In genomic region chr7:110940756-110941155, GRCh38 we compare ENCODE assay signal across 17 cellular contexts.
DNase-seq lines count a peak whose midpoint lies in the region; ATAC-seq and TF ChIP-seq lines count a peak whose summit lies in the region.
"Had no signal": no experiment of that assay in that cellular context is flagged by ENCODE, and none has a peak within 500 bp of the region (broad histone marks: within the 10 kb centered on the region; RNA-seq: fewer than 3 reads in every experiment).

No MANE protein-coding gene starts in this region.

- DNase-seq in SK-N-SH (no peak), amniotic epithelial cell (ENCODE audit: low read depth) (peak; percentile 17), foreskin keratinocyte (peak in 1 of 2 donors; percentile 22), osteoblast (ENCODE audit: insufficient read length, low spot score, missing footprints) (peak; percentile 15), RKO (ENCODE audit: low spot score) (no peak), DMS79 treated with DMSO at 0.1 percent for 48 hours (lab: John Stamatoyannopoulos, UW) (no peak), right lobe of liver (no peak)
- DNase-seq: Calu3; CD4-positive, alpha-beta memory T cell; DND-41; GDM1; HCEC 1CT had no signal

- H3K4me2 ChIP-seq in SK-N-SH, result no peak overlapping the region
- H3K4me2 ChIP-seq in osteoblast (ENCODE audit: insufficient read depth, low read length), result no peak overlapping the region
- H3K4me2 ChIP-seq: A549, BLaER1, GM23338 had no signal

- no peak overlapping the region for H3K9ac ChIP-seq in SK-N-SH
- H3K9ac ChIP-seq: BLaER1 had no signal

- H3K27me3 ChIP-seq in SK-N-SH (ENCODE audit: insufficient read depth) (no peaks in the 10 kb centered on the region), foreskin keratinocyte (no peaks in the 10 kb centered on the region), osteoblast (ENCODE audit: insufficient read depth, low read length) (no peaks in the 10 kb centered on the region), right lobe of liver (no peaks in the 10 kb centered on the region)
- H3K27me3 ChIP-seq: BLaER1 had no signal

- H3K4me1 ChIP-seq in SK-N-SH (ENCODE audit: control insufficient read depth in 1 of 2, insufficient read depth in 2 of 2, low read depth in 1 of 2, low read length in 1 of 2) (peaks cover 0 to 16% of the 10 kb centered on the region in 2 experiments; a peak in 2 of 4 replicates), foreskin keratinocyte (no peaks in the 10 kb centered on the region), osteoblast (ENCODE audit: insufficient read depth, low read length) (no peaks in the 10 kb centered on the region), right lobe of liver (no peaks in the 10 kb centered on the region)
- H3K4me1 ChIP-seq: A549, BLaER1 had no signal

- CTCF ChIA-PET in SK-N-SH (lab: Yijun Ruan, JAX), result no interaction called here

- no peak for TF ChIP-seq RAD21 in SK-N-SH (IDR thresholded peaks at IDR 0.05; ENCODE audit: low read length)

- H3K9me3 ChIP-seq in SK-N-SH, result no peaks in the 10 kb centered on the region
- no peaks in the 10 kb centered on the region for H3K9me3 ChIP-seq in osteoblast (ENCODE audit: low read depth, low read length)
- no peaks in the 10 kb centered on the region for H3K9me3 ChIP-seq in right lobe of liver
- H3K9me3 ChIP-seq: A549 had no signal

- POLR2A ChIA-PET in SK-N-SH (lab: Yijun Ruan, JAX), result no interaction called here

- H3K9me2 ChIP-seq in SK-N-SH, result no peaks in the 10 kb centered on the region

- no peaks in the 10 kb centered on the region for H3F3A ChIP-seq in SK-N-SH (replicated peaks; ENCODE audit: insufficient read depth)

- no peaks in the 10 kb centered on the region for H3K79me2 ChIP-seq in SK-N-SH (ENCODE audit: insufficient read depth)
- H3K79me2 ChIP-seq in osteoblast (ENCODE audit: insufficient read depth, low read length), result no peaks in the 10 kb centered on the region

- TF ChIP-seq CTCF in SK-N-SH (IDR thresholded peaks at IDR 0.05), result no peak
- TF ChIP-seq CTCF in foreskin keratinocyte (conservative IDR thresholded peaks at IDR 0.05), result no peak
- no peak for TF ChIP-seq CTCF in osteoblast (IDR thresholded peaks at IDR 0.05; ENCODE audit: extremely low read depth, low read depth, low read length)
- TF ChIP-seq CTCF in right lobe of liver (IDR thresholded peaks at IDR 0.05), result no peak

- H3K27ac ChIP-seq in SK-N-SH (ENCODE audit: low read depth in 2 of 2, low read length in 1 of 2), result no peak overlapping the region
- H3K27ac ChIP-seq in foreskin keratinocyte, result no peak overlapping the region
- H3K27ac ChIP-seq in osteoblast (ENCODE audit: low read depth, low read length), result no peak overlapping the region
- no peak overlapping the region for H3K27ac ChIP-seq in right lobe of liver
- H3K27ac ChIP-seq: 22Rv1, A549, BLaER1 had no signal

- H4K20me1 ChIP-seq in SK-N-SH (ENCODE audit: insufficient read depth), result no peaks in the 10 kb centered on the region
- no peaks in the 10 kb centered on the region for H4K20me1 ChIP-seq in osteoblast (ENCODE audit: insufficient read depth, low read length)
- H4K20me1 ChIP-seq: BLaER1 had no signal

- H2AFZ ChIP-seq in SK-N-SH (ENCODE audit: low read depth) (no peak overlapping the region), osteoblast (ENCODE audit: low read length) (no peak overlapping the region)
- H2AFZ ChIP-seq: GM23338 had no signal

- H3K36me3 ChIP-seq in SK-N-SH (replicated peaks in 1 of 2; ENCODE audit: control insufficient read depth in 1 of 2, insufficient read depth in 2 of 2, low read length in 1 of 2) (no peaks in the 10 kb centered on the region), osteoblast (ENCODE audit: insufficient read depth, low read length) (no peaks in the 10 kb centered on the region), right lobe of liver (no peaks in the 10 kb centered on the region)
- H3K36me3 ChIP-seq: BLaER1 had no signal

- H3K4me3 ChIP-seq in SK-N-SH (ENCODE audit: low read depth in 2 of 2, low read length in 1 of 2) (no peak overlapping the region), osteoblast (ENCODE audit: insufficient read depth, low read length) (no peak overlapping the region), right lobe of liver (no peak overlapping the region)
- H3K4me3 ChIP-seq: A549, BLaER1, GM23338 had no signal

- no peak for TF ChIP-seq EP300 in SK-N-SH (IDR thresholded peaks at IDR 0.05; ENCODE audit: borderline replicate concordance in 1 of 2, low read depth in 1 of 2, low read length in 1 of 2)

- 89% methylated on average over 1 of the region's 1 CpG for WGBS in SK-N-SH (ENCODE audit: low lambda C conversion rate)
- WGBS in right lobe of liver (ENCODE audit: insufficient coverage, low coverage, low lambda C conversion rate, missing lambda C conversion rate), result 100% methylated on average over 1 of the region's 1 CpG

- no peak for TF ChIP-seq POLR2A in right lobe of liver (IDR thresholded peaks at IDR 0.05)

- intact Hi-C loops in right lobe of liver (cut with DNase I), result no loop called here

- ATAC-seq in SK-N-SH treated with all-trans-retinoic acid at 6 μM for 48 hours (no peak), foreskin keratinocyte (peak; percentile 36), right lobe of liver (no peak)
- ATAC-seq: A549, GM23338 had no signal

TF ChIP-seq in SK-N-SH treated with all-trans-retinoic acid at 6 μM for 48 hours, 23 proteins besides CTCF, POLR2A, EP300 and RAD21:
- no peak for TF ChIP-seq ZNF565 (CRISPR knock-in tag; conservative IDR thresholded peaks at IDR 0.05; ENCODE audit: low read depth)
- no peak for TF ChIP-seq RARB (CRISPR knock-in tag; IDR thresholded peaks at IDR 0.05)
- no peak for TF ChIP-seq ZFP3 (CRISPR knock-in tag; IDR thresholded peaks at IDR 0.05)
- peak; percentile 39 for TF ChIP-seq ISL1 (CRISPR knock-in tag; IDR thresholded peaks at IDR 0.05)
- TF ChIP-seq PATZ1 (CRISPR knock-in tag; IDR thresholded peaks at IDR 0.05; ENCODE audit: borderline replicate concordance), result no peak

TF ChIP-seq in SK-N-SH, 30 proteins besides CTCF, POLR2A, EP300 and RAD21:
- TF ChIP-seq USF1 (IDR thresholded peaks at IDR 0.05; ENCODE audit: borderline replicate concordance, low read depth) (no peak), FOSL2 (IDR thresholded peaks at IDR 0.05; ENCODE audit: borderline replicate concordance, low read depth) (no peak), ZBTB33 (IDR thresholded peaks at IDR 0.05; ENCODE audit: borderline replicate concordance, low read depth) (no peak), YY1 (IDR thresholded peaks at IDR 0.05; ENCODE audit: low read depth) (no peak), TCF12 (IDR thresholded peaks at IDR 0.05) (no peak), USF2 (IDR thresholded peaks at IDR 0.05; ENCODE audit: borderline replicate concordance, low read depth, low read length) (no peak), SMC3 (IDR thresholded peaks at IDR 0.05; ENCODE audit: low read depth, low read length) (no peak), FOXJ3 (CRISPR knock-in tag; IDR thresholded peaks at IDR 0.05) (no peak), NFIC (IDR thresholded peaks at IDR 0.05; ENCODE audit: borderline replicate concordance) (no peak), JUND (IDR thresholded peaks at IDR 0.05) (no peak), CHD2 (IDR thresholded peaks at IDR 0.05; ENCODE audit: low read length, partially characterized antibody) (no peak)
TF ChIP-seq in SK-N-SH: peak in this region for 0.

Comparison
In these comparisons a context has a peak if more than half of its experiments do, and no peak if none do; other contexts are left out.
1. DNase-seq: peak in amniotic epithelial cell (single experiment) and osteoblast (single experiment); none in SK-N-SH (single experiment), RKO (single experiment), DMS79 treated with DMSO at 0.1 percent for 48 hours (single experiment) and right lobe of liver (0 of 3).